ENCODE assay signal across 14 cellular contexts in the genomic region with DNA sequence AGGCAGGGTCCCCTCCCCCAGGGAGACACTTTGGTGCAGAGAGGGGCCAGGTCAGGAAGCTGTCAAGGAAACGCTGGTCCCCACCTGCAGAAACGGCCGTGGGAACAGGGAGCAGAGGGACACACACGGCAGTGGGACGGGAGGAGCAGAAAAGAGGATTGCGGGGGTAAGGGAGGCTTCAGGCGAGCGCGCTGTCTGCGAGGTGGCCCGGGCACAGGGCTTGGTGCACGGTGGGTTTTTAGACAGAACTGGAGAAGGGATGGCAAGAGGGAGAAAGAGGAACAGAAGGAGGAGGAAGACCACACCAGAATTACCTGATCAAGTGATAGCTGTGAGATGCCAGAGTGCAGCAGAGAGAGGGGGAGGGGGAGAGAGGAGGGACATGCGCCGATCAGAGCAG. TPM values are rescaled to one million over a fixed set of nuclear protein-coding genes. Genes with fewer than 3 reads are reported as not detected.
DNase-seq lines count a peak whose midpoint lies in the region; ATAC-seq and TF ChIP-seq lines count a peak whose summit lies in the region.
"Had no signal": no experiment of that assay in that cellular context is flagged by ENCODE, and none has a peak within 500 bp of the region (broad histone marks: within the 10 kb centered on the region; RNA-seq: fewer than 3 reads in every experiment).

No MANE protein-coding gene starts in this region.

- DNase-seq in activated naive CD8-positive, alpha-beta T cell treated with anti-CD3 and anti-CD28 coated beads, Interleukin-2, amount 10 ng/mL, durations not matched to agents 7 days and 5 days = no peak
- DNase-seq in activated naive CD8-positive, alpha-beta T cell treated with anti-CD3 and anti-CD28 coated beads, Interleukin-2, amount 50 U/mL, for 24 hours = no peak
- DNase-seq in OCI-M1 (lab: John Stamatoyannopoulos, UW) = peak; percentile 58
- DNase-seq in nephron progenitor cell = no peak
- no peak for DNase-seq in stimulated activated effector memory CD8-positive, alpha-beta T cell treated with anti-CD3 and anti-CD28 coated beads, Interleukin-12 subunit alpha, Interleukin-12 subunit beta, amount 100 ng/mL, for 72 hours (ENCODE audit: low spot score in 2 of 2)
- DNase-seq in pons (ENCODE audit: low spot score) = no peak
- no peak for DNase-seq in activated CD4-positive, alpha-beta T cell treated with anti-CD3 and anti-CD28 coated beads, Interleukin-2, amount 10 ng/mL, durations not matched to agents 7 days and 5 days
- no peak for DNase-seq in COR-L47 (lab: John Stamatoyannopoulos, UW)
- DNase-seq: AML-193; CD8-positive, alpha-beta T cell; DMS153; DMS79 treated with DMSO at 0.1 percent for 48 hours; GF-D8; H9 had no signal

- H3K36me3 Mint-ChIP-seq in activated naive CD8-positive, alpha-beta T cell treated with anti-CD3 and anti-CD28 coated beads, Interleukin-2, amount 10 ng/mL, durations not matched to agents 7 days and 5 days = peaks cover 2% of the 10 kb centered on the region
- H3K36me3 Mint-ChIP-seq in activated naive CD8-positive, alpha-beta T cell treated with anti-CD3 and anti-CD28 coated beads, Interleukin-2, amount 50 U/mL, for 24 hours (ENCODE audit: low read depth) = no peaks in the 10 kb centered on the region
- no peaks in the 10 kb centered on the region for H3K36me3 Mint-ChIP-seq in nephron progenitor cell (ENCODE audit: low read depth)
- H3K36me3 Mint-ChIP-seq in stimulated activated effector memory CD8-positive, alpha-beta T cell treated with anti-CD3 and anti-CD28 coated beads, Interleukin-12 subunit alpha, Interleukin-12 subunit beta, amount 100 ng/mL, for 72 hours = peaks cover 12% of the 10 kb centered on the region
- H3K36me3 Mint-ChIP-seq in activated CD4-positive, alpha-beta T cell treated with anti-CD3 and anti-CD28 coated beads, Interleukin-2, amount 10 ng/mL, durations not matched to agents 7 days and 5 days (ENCODE audit: low read depth) = no peaks in the 10 kb centered on the region

- CTCF ChIA-PET in activated CD4-positive, alpha-beta T cell treated with anti-CD3 and anti-CD28 coated beads, Interleukin-2, amount 10 ng/mL, durations not matched to agents 7 days and 5 days (lab: Charles Lee) = no interaction called here

- H3K4me1 Mint-ChIP-seq in activated naive CD8-positive, alpha-beta T cell treated with anti-CD3 and anti-CD28 coated beads, Interleukin-2, amount 10 ng/mL, durations not matched to agents 7 days and 5 days = no peaks in the 10 kb centered on the region
- no peaks in the 10 kb centered on the region for H3K4me1 Mint-ChIP-seq in activated naive CD8-positive, alpha-beta T cell treated with anti-CD3 and anti-CD28 coated beads, Interleukin-2, amount 50 U/mL, for 24 hours
- peaks cover 60% of the 10 kb centered on the region for H3K4me1 Mint-ChIP-seq in nephron progenitor cell
- H3K4me1 Mint-ChIP-seq in stimulated activated effector memory CD8-positive, alpha-beta T cell treated with anti-CD3 and anti-CD28 coated beads, Interleukin-12 subunit alpha, Interleukin-12 subunit beta, amount 100 ng/mL, for 72 hours = peaks cover 6% of the 10 kb centered on the region
- H3K4me1 Mint-ChIP-seq in activated CD4-positive, alpha-beta T cell treated with anti-CD3 and anti-CD28 coated beads, Interleukin-2, amount 10 ng/mL, durations not matched to agents 7 days and 5 days = no peaks in the 10 kb centered on the region

- no peaks in the 10 kb centered on the region for H3K9me3 Mint-ChIP-seq in activated naive CD8-positive, alpha-beta T cell treated with anti-CD3 and anti-CD28 coated beads, Interleukin-2, amount 10 ng/mL, durations not matched to agents 7 days and 5 days
- H3K9me3 Mint-ChIP-seq in activated naive CD8-positive, alpha-beta T cell treated with anti-CD3 and anti-CD28 coated beads, Interleukin-2, amount 50 U/mL, for 24 hours = no peaks in the 10 kb centered on the region
- H3K9me3 Mint-ChIP-seq in nephron progenitor cell = no peaks in the 10 kb centered on the region
- H3K9me3 Mint-ChIP-seq in stimulated activated effector memory CD8-positive, alpha-beta T cell treated with anti-CD3 and anti-CD28 coated beads, Interleukin-12 subunit alpha, Interleukin-12 subunit beta, amount 100 ng/mL, for 72 hours = no peaks in the 10 kb centered on the region
- H3K9me3 Mint-ChIP-seq in activated CD4-positive, alpha-beta T cell treated with anti-CD3 and anti-CD28 coated beads, Interleukin-2, amount 10 ng/mL, durations not matched to agents 7 days and 5 days = no peaks in the 10 kb centered on the region
- H3K9me3 Mint-ChIP-seq: CD8-positive, alpha-beta T cell; H9 had no signal

- H3K27ac Mint-ChIP-seq in activated naive CD8-positive, alpha-beta T cell treated with anti-CD3 and anti-CD28 coated beads, Interleukin-2, amount 10 ng/mL, durations not matched to agents 7 days and 5 days = peak overlapping the region; percentile 30
- no peak overlapping the region for H3K27ac Mint-ChIP-seq in activated naive CD8-positive, alpha-beta T cell treated with anti-CD3 and anti-CD28 coated beads, Interleukin-2, amount 50 U/mL, for 24 hours
- peak overlapping the region; percentile 12 for H3K27ac Mint-ChIP-seq in nephron progenitor cell
- H3K27ac Mint-ChIP-seq in stimulated activated effector memory CD8-positive, alpha-beta T cell treated with anti-CD3 and anti-CD28 coated beads, Interleukin-12 subunit alpha, Interleukin-12 subunit beta, amount 100 ng/mL, for 72 hours = peak overlapping the region; percentile 27
- H3K27ac Mint-ChIP-seq in activated CD4-positive, alpha-beta T cell treated with anti-CD3 and anti-CD28 coated beads, Interleukin-2, amount 10 ng/mL, durations not matched to agents 7 days and 5 days = no peak overlapping the region
- H3K27ac Mint-ChIP-seq: CD8-positive, alpha-beta T cell; H9 had no signal

- H3K27me3 Mint-ChIP-seq in activated naive CD8-positive, alpha-beta T cell treated with anti-CD3 and anti-CD28 coated beads, Interleukin-2, amount 10 ng/mL, durations not matched to agents 7 days and 5 days = no peaks in the 10 kb centered on the region
- H3K27me3 Mint-ChIP-seq in activated naive CD8-positive, alpha-beta T cell treated with anti-CD3 and anti-CD28 coated beads, Interleukin-2, amount 50 U/mL, for 24 hours = no peaks in the 10 kb centered on the region
- peaks cover 45% of the 10 kb centered on the region for H3K27me3 Mint-ChIP-seq in nephron progenitor cell (ENCODE audit: low read depth, poor library complexity)
- H3K27me3 Mint-ChIP-seq in activated CD4-positive, alpha-beta T cell treated with anti-CD3 and anti-CD28 coated beads, Interleukin-2, amount 10 ng/mL, durations not matched to agents 7 days and 5 days = peaks cover 2% of the 10 kb centered on the region

- H3K4me3 Mint-ChIP-seq in activated naive CD8-positive, alpha-beta T cell treated with anti-CD3 and anti-CD28 coated beads, Interleukin-2, amount 10 ng/mL, durations not matched to agents 7 days and 5 days = no peak overlapping the region
- H3K4me3 Mint-ChIP-seq in activated naive CD8-positive, alpha-beta T cell treated with anti-CD3 and anti-CD28 coated beads, Interleukin-2, amount 50 U/mL, for 24 hours = no peak overlapping the region
- no peak overlapping the region for H3K4me3 Mint-ChIP-seq in nephron progenitor cell
- H3K4me3 Mint-ChIP-seq in stimulated activated effector memory CD8-positive, alpha-beta T cell treated with anti-CD3 and anti-CD28 coated beads, Interleukin-12 subunit alpha, Interleukin-12 subunit beta, amount 100 ng/mL, for 72 hours = no peak overlapping the region
- no peak overlapping the region for H3K4me3 Mint-ChIP-seq in activated CD4-positive, alpha-beta T cell treated with anti-CD3 and anti-CD28 coated beads, Interleukin-2, amount 10 ng/mL, durations not matched to agents 7 days and 5 days
- H3K4me3 Mint-ChIP-seq: CD8-positive, alpha-beta T cell had no signal

- TF ChIP-seq CTCF in nephron progenitor cell (IDR thresholded peaks at IDR 0.05) = no peak

- POLR2A ChIA-PET in activated naive CD8-positive, alpha-beta T cell treated with anti-CD3 and anti-CD28 coated beads, Interleukin-2, amount 10 ng/mL, durations not matched to agents 7 days and 5 days (lab: Charles Lee) = no interaction called here
- POLR2A ChIA-PET in activated CD4-positive, alpha-beta T cell treated with anti-CD3 and anti-CD28 coated beads, Interleukin-2, amount 10 ng/mL, durations not matched to agents 7 days and 5 days (lab: Charles Lee) = no interaction called here

- no peak for ATAC-seq in activated naive CD8-positive, alpha-beta T cell treated with anti-CD3 and anti-CD28 coated beads, Interleukin-2, amount 10 ng/mL, durations not matched to agents 7 days and 5 days (ENCODE audit: low read depth)
- no peak for ATAC-seq in activated naive CD8-positive, alpha-beta T cell treated with anti-CD3 and anti-CD28 coated beads, Interleukin-2, amount 50 U/mL, for 24 hours
- ATAC-seq in stimulated activated effector memory CD8-positive, alpha-beta T cell treated with anti-CD3 and anti-CD28 coated beads, Interleukin-12 subunit alpha, Interleukin-12 subunit beta, amount 100 ng/mL, for 72 hours = no peak
- ATAC-seq: CD8-positive, alpha-beta T cell had no signal

RNA-seq across cellular contexts. Expression of gene KLHL35, which starts 6.0 kb away (rescaled TPM):
- total RNA-seq in activated naive CD8-positive, alpha-beta T cell treated with anti-CD3 and anti-CD28 coated beads, Interleukin-2, amount 10 ng/mL, durations not matched to agents 7 days and 5 days = under 1 TPM; 0.55 to 0.65 TPM
- 1 to 10 TPM in 1 of 2 experiments, under 1 TPM in 1; 0.50 to 1.3 TPM for total RNA-seq in activated CD4-positive, alpha-beta T cell treated with anti-CD3 and anti-CD28 coated beads, Interleukin-2, amount 10 ng/mL, durations not matched to agents 7 days and 5 days

RNA-seq across cellular contexts. Expression of gene RPS3, which starts 39.7 kb away (rescaled TPM):
- total RNA-seq in activated naive CD8-positive, alpha-beta T cell treated with anti-CD3 and anti-CD28 coated beads, Interleukin-2, amount 10 ng/mL, durations not matched to agents 7 days and 5 days = 1,000 to 10,000 TPM; 3,289 to 3,447 TPM
- 1,000 to 10,000 TPM; 2,943 to 3,099 TPM for total RNA-seq in activated CD4-positive, alpha-beta T cell treated with anti-CD3 and anti-CD28 coated beads, Interleukin-2, amount 10 ng/mL, durations not matched to agents 7 days and 5 days

Comparison
In these comparisons a context has a peak if more than half of its experiments do, and no peak if none do; other contexts are left out.
1. H3K27ac Mint-ChIP-seq: peak in activated naive CD8-positive, alpha-beta T cell treated with anti-CD3 and anti-CD28 coated beads, Interleukin-2, amount 10 ng/mL, durations not matched to agents 7 days and 5 days (single experiment), nephron progenitor cell (single experiment) and stimulated activated effector memory CD8-positive, alpha-beta T cell treated with anti-CD3 and anti-CD28 coated beads, Interleukin-12 subunit alpha, Interleukin-12 subunit beta, amount 100 ng/mL, for 72 hours (single experiment); none in activated naive CD8-positive, alpha-beta T cell treated with anti-CD3 and anti-CD28 coated beads, Interleukin-2, amount 50 U/mL, for 24 hours (single experiment) and activated CD4-positive, alpha-beta T cell treated with anti-CD3 and anti-CD28 coated beads, Interleukin-2, amount 10 ng/mL, durations not matched to agents 7 days and 5 days (single experiment).